Comparison of ENCODE assay signal across 15 cellular contexts in the genomic region with DNA sequence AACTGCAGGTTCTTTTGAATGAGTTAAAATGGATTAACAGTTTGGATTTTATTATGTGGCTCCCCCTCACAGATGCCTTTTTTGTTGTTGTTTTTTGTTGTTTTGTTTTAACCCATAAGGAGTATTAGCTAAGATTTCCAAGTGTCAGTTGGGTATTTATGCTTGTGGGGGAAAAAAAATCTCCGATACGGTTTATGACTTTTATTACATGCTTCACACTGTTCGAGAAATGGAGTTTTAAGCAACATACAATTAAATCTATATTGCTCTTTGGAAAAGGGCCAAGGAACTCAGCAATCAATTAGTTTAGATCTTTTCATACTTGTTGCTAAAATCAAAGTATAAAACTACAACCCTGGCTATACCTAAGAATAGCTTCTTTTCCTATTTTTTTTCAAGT. TPM values are rescaled to one million over a fixed set of nuclear protein-coding genes. Genes with fewer than 3 reads are reported as not detected.
DNase-seq lines count a peak whose midpoint lies in the region; ATAC-seq, FAIRE-seq and TF ChIP-seq lines count a peak whose summit lies in the region.
"Had no signal": no experiment of that assay in that cellular context is flagged by ENCODE, and none has a peak within 500 bp of the region (broad histone marks: within the 10 kb centered on the region; RNA-seq: fewer than 3 reads in every experiment).

No MANE protein-coding gene starts in this region.

- FAIRE-seq in HepG2 (lab: Jason Lieb, UNC): no peak
- FAIRE-seq: islet of Langerhans had no signal

- DNase-seq in HepG2 (ENCODE audit: low spot score) (no peak), epithelial cell of esophagus (ENCODE audit: low read depth) (peak; percentile 19), neural progenitor cell (ENCODE audit: low spot score) (no peak), vagina (ENCODE audit: extremely low spot score in 2 of 2) (no peak), AG20443 (ENCODE audit: low spot score) (no peak), GM13977 (ENCODE audit: low spot score) (no peak)
- DNase-seq: activated CD4-positive, alpha-beta T cell treated with anti-CD3 and anti-CD28 coated beads for 4 hours; activated naive CD4-positive, alpha-beta T cell treated with anti-CD3 and anti-CD28 coated beads, Interleukin-2, amount 10 ng/mL, durations not matched to agents 7 days and 5 days; effector memory CD8-positive, alpha-beta T cell; Kasumi-1; NCI-H446 treated with DMSO at 0.1 percent for 48 hours had no signal

- H3K9ac ChIP-seq in liver (ENCODE audit: low read depth in 1 of 2, low read length in 2 of 2) (peak overlapping the region in 1 of 2 donors; percentile 63), HepG2 (ENCODE audit: insufficient read depth, low read depth, low read length) (no peak overlapping the region), neural progenitor cell (no peak overlapping the region)

- H3K36me3 Mint-ChIP-seq in neural progenitor cell: peaks cover 10% of the 10 kb centered on the region

- H4K20me1 ChIP-seq in HepG2 (ENCODE audit: insufficient read depth, low read length): no peaks in the 10 kb centered on the region
- peaks cover 99% of the 10 kb centered on the region for H4K20me1 ChIP-seq in neural progenitor cell (ENCODE audit: low read depth)

- H3K79me2 ChIP-seq in HepG2 (ENCODE audit: insufficient read depth, low read length) (peaks cover 7% of the 10 kb centered on the region), neural progenitor cell (ENCODE audit: low read depth) (peaks cover 99% of the 10 kb centered on the region)

- H3K27me3 ChIP-seq in liver (ENCODE audit: control insufficient read depth in 4 of 4, insufficient read depth in 4 of 4, low read length in 3 of 4) (no peaks in the 10 kb centered on the region), HepG2 (ENCODE audit: control insufficient read depth in 1 of 2, insufficient read depth in 2 of 2, low read length in 2 of 2) (no peaks in the 10 kb centered on the region), neural progenitor cell (peaks cover 30% of the 10 kb centered on the region), vagina (no peaks in the 10 kb centered on the region)
- H3K27me3 ChIP-seq: SJSA1 had no signal

- H3K4me2 ChIP-seq in HepG2 (ENCODE audit: low read depth, low read length) (no peak overlapping the region), neural progenitor cell (peak overlapping the region; percentile 98)

- CTCF ChIA-PET in HepG2 (lab: Yijun Ruan, JAX; ENCODE audit: low intra/inter-chr PET ratio, low total read pairs): no interaction called here

- H3K4me3 Mint-ChIP-seq in neural progenitor cell: peak overlapping the region; percentile 79
- H3K4me3 Mint-ChIP-seq: activated naive CD4-positive, alpha-beta T cell treated with anti-CD3 and anti-CD28 coated beads, Interleukin-2, amount 10 ng/mL, durations not matched to agents 7 days and 5 days had no signal

- 58% methylated on average over 3 of the region's 3 CpGs for WGBS in liver
- 97% methylated on average over 3 of the region's 3 CpGs for WGBS in HepG2 (ENCODE audit: low lambda C conversion rate)

- no TSS peak for BruUV-seq in HepG2 (replicated peaks; lab: Mats Ljungman, UMichigan)

- H3K27me3 Mint-ChIP-seq in neural progenitor cell (ENCODE audit: insufficient read depth, low read depth): peaks cover 23% of the 10 kb centered on the region
- H3K27me3 Mint-ChIP-seq: activated naive CD4-positive, alpha-beta T cell treated with anti-CD3 and anti-CD28 coated beads, Interleukin-2, amount 10 ng/mL, durations not matched to agents 7 days and 5 days had no signal

- H3K36me3 ChIP-seq in liver (ENCODE audit: control insufficient read depth in 4 of 4, insufficient read depth in 3 of 4, low read depth in 1 of 4, low read length in 3 of 4): no peaks in the 10 kb centered on the region
- peaks cover 1 to 5% of the 10 kb centered on the region in 2 experiments; a peak in 3 of 5 replicates for H3K36me3 ChIP-seq in HepG2 (replicated peaks in 1 of 2; ENCODE audit: control insufficient read depth in 1 of 2, insufficient read depth in 2 of 2, low read length in 2 of 2)
- no peaks in the 10 kb centered on the region for H3K36me3 ChIP-seq in neural progenitor cell
- H3K36me3 ChIP-seq in vagina: no peaks in the 10 kb centered on the region

- intact Hi-C loops in HepG2 (cut with micrococcal nuclease; ENCODE audit: unreplicated experiment): loop anchor here (5.0 kb wide), 1 partner anchor 584 kb away; no protein-coding TSS in a partner anchor
- intact Hi-C loops in vagina (cut with DNase I): no loop called here

- H3K4me1 Mint-ChIP-seq in neural progenitor cell: peaks cover 94% of the 10 kb centered on the region

- TF ChIP-seq EP300 in HepG2 (IDR thresholded peaks at IDR 0.05; ENCODE audit: low read depth in 2 of 2, low read length in 2 of 2) (no peak), HepG2 (CRISPR knock-in tag; IDR thresholded peaks at IDR 0.05; ENCODE audit: borderline replicate concordance) (no peak)

- peaks cover 7 to 30% (median 19%) of the 10 kb centered on the region in 4 donors for H3K4me1 ChIP-seq in liver (ENCODE audit: control insufficient read depth in 4 of 4, insufficient read depth in 4 of 4, low read length in 3 of 4)
- H3K4me1 ChIP-seq in HepG2 (ENCODE audit: insufficient read depth, low read length): peaks cover 14% of the 10 kb centered on the region; the same call in 1 of the 2 replicates
- H3K4me1 ChIP-seq in neural progenitor cell: peaks cover 98% of the 10 kb centered on the region
- peaks cover 56% of the 10 kb centered on the region for H3K4me1 ChIP-seq in vagina

- TF ChIP-seq CTCF in liver (IDR thresholded peaks at IDR 0.05; ENCODE audit: low read depth, low read length, missing input control) (no peak), HepG2 (CRISPR knock-in tag; IDR thresholded peaks at IDR 0.05) (no peak), epithelial cell of esophagus (IDR thresholded peaks at IDR 0.05; ENCODE audit: insufficient read depth, low read depth, low read length, missing control alignments) (no peak), neural progenitor cell (IDR thresholded peaks at IDR 0.05) (no peak), vagina (IDR thresholded peaks at IDR 0.05) (no peak), GM13977 (IDR thresholded peaks at IDR 0.05; ENCODE audit: extremely low read depth, insufficient read depth, missing control alignments) (no peak)

- H3K9me3 ChIP-seq in liver (ENCODE audit: control insufficient read depth in 4 of 4, low read length in 3 of 4) (no peaks in the 10 kb centered on the region), HepG2 (ENCODE audit: low read length) (no peaks in the 10 kb centered on the region), neural progenitor cell (ENCODE audit: low read depth) (no peaks in the 10 kb centered on the region), vagina (no peaks in the 10 kb centered on the region)
- H3K9me3 ChIP-seq: SJSA1 had no signal

- H3F3A ChIP-seq in neural progenitor cell (ENCODE audit: low read depth): peaks cover 95% of the 10 kb centered on the region

- ATAC-seq in HepG2 (no peak), HG02798 (IDR thresholded peaks at IDR 0.05; ENCODE audit: poor library complexity, unreplicated experiment) (no peak)
- ATAC-seq: effector memory CD8-positive, alpha-beta T cell had no signal

- peak overlapping the region in 1 of 3 donors; percentile 65 for H3K4me3 ChIP-seq in liver (ENCODE audit: low read depth in 1 of 3, low read length in 3 of 3)
- H3K4me3 ChIP-seq in HepG2 (replicated peaks in 1 of 3; ENCODE audit: insufficient read depth in 1 of 3, low read depth in 2 of 3, low read length in 3 of 3): no peak overlapping the region
- H3K4me3 ChIP-seq in epithelial cell of esophagus (ENCODE audit: low read length): peak overlapping the region; percentile 68
- peak overlapping the region; percentile 92 for H3K4me3 ChIP-seq in neural progenitor cell
- peak overlapping the region; percentile 67 to 85 for H3K4me3 ChIP-seq in vagina

- H3K27ac Mint-ChIP-seq in neural progenitor cell: no peak overlapping the region
- H3K27ac Mint-ChIP-seq: activated naive CD4-positive, alpha-beta T cell treated with anti-CD3 and anti-CD28 coated beads, Interleukin-2, amount 10 ng/mL, durations not matched to agents 7 days and 5 days; effector memory CD8-positive, alpha-beta T cell had no signal

- H3K27ac ChIP-seq in liver (ENCODE audit: low read depth in 1 of 2, low read length in 2 of 2) (peak overlapping the region; percentile 64 to 73), HepG2 (ENCODE audit: extremely low read length, insufficient read depth, low read length) (no peak overlapping the region), neural progenitor cell (no peak overlapping the region), vagina (peak overlapping the region; percentile 99)
- H3K27ac ChIP-seq: SJSA1 had no signal

- H2AFZ ChIP-seq in HepG2 (ENCODE audit: low read length) (no peak overlapping the region), neural progenitor cell (replicated peaks) (no peak overlapping the region)

- TF ChIP-seq RAD21 in liver (IDR thresholded peaks at IDR 0.05) (no peak), HepG2 (CRISPR knock-in tag; IDR thresholded peaks at IDR 0.05) (no peak)

- POLR2A ChIA-PET in HepG2 (lab: Yijun Ruan, JAX): no interaction called here

- TF ChIP-seq POLR2A in HepG2 (IDR thresholded peaks at IDR 0.05; ENCODE audit: insufficient read depth in 1 of 2, low read depth in 2 of 2, low read length in 2 of 2) (no peak), vagina (IDR thresholded peaks at IDR 0.05) (no peak)

- no peaks in the 10 kb centered on the region for H3K9me3 Mint-ChIP-seq in neural progenitor cell
- H3K9me3 Mint-ChIP-seq: effector memory CD8-positive, alpha-beta T cell had no signal

- in situ Hi-C loops in HepG2 (cut with HindIII; ENCODE audit: extremely low pct_ligation_motif_present, low pct_unique_long_range_greater_than_20kb): loop anchor here (10.0 to 25.0 kb wide), 4 partner anchors 584 to 1672 kb away; no protein-coding TSS in a partner anchor
- in situ Hi-C loops in GM13977 (cut with MboI; ENCODE audit: low pct_unique_long_range_greater_than_20kb, low sequenced_read_pairs, unreplicated experiment): no loop called here

RNA-seq across cellular contexts. Expression of a gene that starts 15.9 kb away (rescaled TPM):
- total RNA-seq in liver: 1 to 10 TPM; 5.9 to 6.4 TPM
- polyA plus RNA-seq in liver: 10 to 100 TPM; 12.0 to 22.4 TPM
- total RNA-seq in HepG2 (2016; rRNA removed; fragmentation: Illumina TruSeq; extraction: Trizol): 3.5 and 5.0 TPM in 2 replicates
- 0.61 and 0.79 TPM in 2 replicates for total RNA-seq in HepG2 (2016; cell fraction: cytosol; rRNA removed; fragmentation: Illumina TruSeq; extraction: Trizol; ENCODE audit: low read depth)
- total RNA-seq in HepG2 (2016; cell fraction: insoluble cytoplasmic fraction; rRNA removed; fragmentation: Illumina TruSeq; extraction: Trizol): 3.8 and 4.3 TPM in 2 replicates
- total RNA-seq in HepG2 (2016; cell fraction: membrane; rRNA removed; fragmentation: Illumina TruSeq; extraction: Trizol): 2.4 and 2.8 TPM in 2 replicates
- total RNA-seq in HepG2 (2016; cell fraction: nucleus; rRNA removed; fragmentation: Illumina TruSeq; extraction: Trizol): 8.2 and 8.4 TPM in 2 replicates
- 4.0 and 4.7 TPM in 2 replicates for polyA plus RNA-seq in HepG2 (2011; rRNA removed)
- 3.5 and 3.6 TPM in 2 replicates for polyA plus RNA-seq in HepG2 (2011; cell fraction: cytosol; rRNA removed)
- polyA plus RNA-seq in HepG2 (2011; cell fraction: nucleus; rRNA removed): 13.5 and 15.0 TPM in 2 replicates
- polyA plus RNA-seq in HepG2 (2012): 20.1 and 28.6 TPM in 2 replicates
- 0.70 TPM in 2 replicates for polyA plus RNA-seq in HepG2 (2016; cell fraction: cytosol; fragmentation: Illumina TruSeq; extraction: Trizol; ENCODE audit: low read depth)
- 14.4 and 16.5 TPM in 2 replicates for polyA plus RNA-seq in HepG2 (2016; cell fraction: insoluble cytoplasmic fraction; fragmentation: Illumina TruSeq; extraction: Trizol; ENCODE audit: low read depth)
- 3.3 and 3.6 TPM in 2 replicates for polyA plus RNA-seq in HepG2 (2016; cell fraction: membrane; fragmentation: Illumina TruSeq; extraction: Trizol; ENCODE audit: low read depth)
- polyA plus RNA-seq in HepG2 (2016; cell fraction: nucleus; fragmentation: Illumina TruSeq; extraction: Trizol; ENCODE audit: insufficient read depth, low read depth): 27.1 and 27.3 TPM in 2 replicates
- 15.2 and 51.3 TPM in 2 replicates for polyA minus RNA-seq in HepG2 (2011; rRNA and poly(A)+ RNA removed; ENCODE audit: low replicate concordance)
- polyA minus RNA-seq in HepG2 (2011; cell fraction: cytosol; rRNA and poly(A)+ RNA removed): 6.7 and 11.9 TPM in 2 replicates
- 11.7 and 14.2 TPM in 2 replicates for polyA minus RNA-seq in HepG2 (2011; cell fraction: nucleus; rRNA and poly(A)+ RNA removed)
- 24.6 and 32.1 TPM in 2 replicates for total RNA-seq in neural progenitor cell (ENCODE audit: low replicate concordance)
- 39.8 TPM for total RNA-seq in vagina

Comparison
In these comparisons a context has a peak if more than half of its experiments do, and no peak if none do; other contexts are left out.
1. H3K27ac ChIP-seq: peak in liver (2 of 2) and vagina (single experiment); none in HepG2 (single experiment) and neural progenitor cell (single experiment).
2. H3K4me3 ChIP-seq: peak in epithelial cell of esophagus (single experiment), neural progenitor cell (single experiment) and vagina (2 of 2); none in HepG2 (0 of 3).